In the genomic region with DNA sequence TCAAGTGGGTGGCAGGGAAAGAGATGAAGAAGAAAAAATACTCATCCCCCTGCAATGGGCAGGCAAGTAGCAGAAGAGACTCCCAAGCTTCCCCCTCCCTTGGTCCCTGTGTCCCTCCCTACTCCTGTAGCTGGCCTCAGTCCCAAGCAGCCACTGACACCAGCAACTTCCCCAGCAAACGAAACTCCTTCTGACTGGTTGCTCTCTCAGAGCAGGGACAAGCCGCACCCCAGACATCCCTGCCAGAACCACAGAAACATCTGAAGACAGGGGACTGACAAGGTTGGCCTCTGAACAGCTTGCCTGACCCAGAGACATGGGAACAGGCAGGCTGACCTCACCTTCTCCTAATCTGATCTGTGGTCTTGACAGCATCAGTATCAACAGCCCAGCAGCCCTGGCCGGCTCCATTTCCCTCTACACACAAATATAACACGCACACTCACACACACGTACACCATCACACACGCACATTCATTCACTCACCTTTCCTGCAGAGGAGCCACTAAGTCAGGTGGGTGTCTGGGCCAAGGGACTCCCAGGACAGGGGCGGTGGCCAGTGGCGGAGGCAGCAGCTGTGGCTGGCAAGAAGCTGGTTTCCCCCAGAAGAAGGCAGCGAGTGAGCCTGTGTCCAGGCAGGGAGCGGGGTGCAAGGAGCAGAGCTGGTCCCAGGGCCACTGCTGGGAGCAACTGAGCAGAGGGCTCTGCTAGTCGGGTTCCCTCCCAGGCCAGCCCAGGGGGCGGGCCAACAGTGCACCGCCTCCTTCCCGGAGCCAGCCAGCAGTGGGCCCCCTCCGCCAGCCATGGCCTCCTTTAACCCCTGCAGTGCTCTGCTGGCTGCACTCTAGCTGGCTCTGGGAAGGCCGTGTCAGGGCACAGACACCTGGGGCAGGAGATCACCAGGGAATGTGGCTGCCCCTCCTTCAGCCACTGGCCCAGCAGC, we compare ENCODE assay signal across 1 cellular context.
TF ChIP-seq lines count a peak whose summit lies in the region.

No MANE protein-coding gene starts in this region.

TF ChIP-seq in GM12878, 131 proteins besides CTCF, POLR2A, EP300 and RAD21 (continued from another document):
- TF ChIP-seq, protein P1, sequence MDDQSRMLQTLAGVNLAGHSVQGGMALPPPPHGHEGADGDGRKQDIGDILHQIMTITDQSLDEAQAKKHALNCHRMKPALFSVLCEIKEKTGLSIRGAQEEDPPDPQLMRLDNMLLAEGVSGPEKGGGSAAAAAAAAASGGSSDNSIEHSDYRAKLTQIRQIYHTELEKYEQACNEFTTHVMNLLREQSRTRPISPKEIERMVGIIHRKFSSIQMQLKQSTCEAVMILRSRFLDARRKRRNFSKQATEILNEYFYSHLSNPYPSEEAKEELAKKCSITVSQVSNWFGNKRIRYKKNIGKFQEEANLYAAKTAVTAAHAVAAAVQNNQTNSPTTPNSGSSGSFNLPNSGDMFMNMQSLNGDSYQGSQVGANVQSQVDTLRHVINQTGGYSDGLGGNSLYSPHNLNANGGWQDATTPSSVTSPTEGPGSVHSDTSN (IDR thresholded peaks at IDR 0.05; ENCODE audit: insufficient replicate concordance, low read depth, low read length): no peak
- TF ChIP-seq PML (IDR thresholded peaks at IDR 0.05; ENCODE audit: low read length): no peak
- no peak for TF ChIP-seq KLF5 (IDR thresholded peaks at IDR 0.05; ENCODE audit: partially characterized antibody)
- no peak for TF ChIP-seq SMAD1 (IDR thresholded peaks at IDR 0.05; ENCODE audit: low read depth, partially characterized antibody)
- no peak for TF ChIP-seq CEBPB (IDR thresholded peaks at IDR 0.05; ENCODE audit: borderline replicate concordance in 1 of 2, low read depth in 2 of 2, low read length in 2 of 2)
- TF ChIP-seq TCF3 (IDR thresholded peaks at IDR 0.05; ENCODE audit: borderline replicate concordance, insufficient read depth, low read depth, low read length): no peak
- TF ChIP-seq, protein P2, sequence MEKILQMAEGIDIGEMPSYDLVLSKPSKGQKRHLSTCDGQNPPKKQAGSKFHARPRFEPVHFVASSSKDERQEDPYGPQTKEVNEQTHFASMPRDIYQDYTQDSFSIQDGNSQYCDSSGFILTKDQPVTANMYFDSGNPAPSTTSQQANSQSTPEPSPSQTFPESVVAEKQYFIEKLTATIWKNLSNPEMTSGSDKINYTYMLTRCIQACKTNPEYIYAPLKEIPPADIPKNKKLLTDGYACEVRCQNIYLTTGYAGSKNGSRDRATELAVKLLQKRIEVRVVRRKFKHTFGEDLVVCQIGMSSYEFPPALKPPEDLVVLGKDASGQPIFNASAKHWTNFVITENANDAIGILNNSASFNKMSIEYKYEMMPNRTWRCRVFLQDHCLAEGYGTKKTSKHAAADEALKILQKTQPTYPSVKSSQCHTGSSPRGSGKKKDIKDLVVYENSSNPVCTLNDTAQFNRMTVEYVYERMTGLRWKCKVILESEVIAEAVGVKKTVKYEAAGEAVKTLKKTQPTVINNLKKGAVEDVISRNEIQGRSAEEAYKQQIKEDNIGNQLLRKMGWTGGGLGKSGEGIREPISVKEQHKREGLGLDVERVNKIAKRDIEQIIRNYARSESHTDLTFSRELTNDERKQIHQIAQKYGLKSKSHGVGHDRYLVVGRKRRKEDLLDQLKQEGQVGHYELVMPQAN (conservative IDR thresholded peaks at IDR 0.05): no peak
